In the genomic region with DNA sequence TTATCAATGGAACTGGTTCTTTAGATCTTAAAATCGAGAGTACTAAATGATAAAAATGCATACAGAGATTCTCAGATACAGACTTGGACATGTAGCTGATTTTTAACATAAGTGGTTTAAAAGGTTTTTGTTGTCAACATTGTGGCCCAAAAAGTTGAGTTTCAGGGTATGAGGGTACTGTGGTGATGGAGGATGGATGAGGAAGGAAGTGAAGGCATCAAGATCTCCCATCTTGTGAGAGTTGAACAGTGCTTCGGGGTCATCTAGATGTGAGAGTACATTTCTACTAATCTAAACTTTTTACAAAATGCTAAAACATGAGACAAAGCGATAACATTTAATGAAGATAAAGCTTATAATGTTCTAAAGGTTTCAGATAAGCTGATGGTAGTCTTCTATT, we compare ENCODE assay signal across 21 cellular contexts.
"Had no signal": no experiment of that assay in that cellular context is flagged by ENCODE, and none has a peak within 500 bp of the region (broad histone marks: within the 10 kb centered on the region; RNA-seq: fewer than 3 reads in every experiment).

No MANE protein-coding gene starts in this region.

- H3K4me3 Mint-ChIP-seq: activated T-helper 1 cell treated with anti-CD3 and anti-CD28 coated beads, Interleukin-12 subunit alpha, Interleukin-12 subunit beta, Interleukin-2, Interleukin-4 antibody, amounts not matched to agents 30 ng/mL and 10 ng/mL and 1 ng/mL, durations not matched to agents 14 hours and 24 hours and 36 hours; central memory CD8-positive, alpha-beta T cell; nephron; T-helper 1 cell treated with Interleukin-12 subunit alpha and Interleukin-12 subunit beta and Interleukin-4 antibody, amounts not matched to agents 30 μg/mL and 1 μg/mL, for 36 hours had no signal

- H3K27me3 Mint-ChIP-seq: central memory CD8-positive, alpha-beta T cell had no signal

- H3K9me3 Mint-ChIP-seq: nephron had no signal

- H3K9me3 ChIP-seq: testis, upper lobe of left lung had no signal

- H3K27ac ChIP-seq: brain microvascular endothelial cell, coronary artery, testis, upper lobe of left lung had no signal

- H3K4me3 ChIP-seq: coronary artery, testis, upper lobe of left lung had no signal

- H3K36me3 ChIP-seq: brain microvascular endothelial cell, upper lobe of left lung had no signal

- H3K27ac Mint-ChIP-seq: T-helper 1 cell treated with Interleukin-12 subunit alpha and Interleukin-12 subunit beta and Interleukin-4 antibody, amounts not matched to agents 30 μg/mL and 1 μg/mL, for 36 hours had no signal

- DNase-seq: activated CD4-positive, alpha-beta T cell treated with anti-CD3 and anti-CD28 coated beads, Interleukin-2, amount 50 U/mL, for 48 hours; activated CD4-positive, CD25-positive, alpha-beta regulatory T cell treated with anti-CD3 and anti-CD28 coated beads, Interleukin-2, amount 50 U/mL, for 72 hours; activated naive CD4-positive, alpha-beta T cell treated with Interleukin-2 at 50 U/mL for 16 hours; activated T-cell treated with anti-CD3 and anti-CD28 coated beads for 4 hours; aorta; brain microvascular endothelial cell; foreskin melanocyte; glutamatergic neuron; hippocampal formation; left cardiac atrium; nucleus accumbens; posterior cingulate gyrus; stimulated activated CD4-positive, alpha-beta T cell treated with anti-CD3 and anti-CD28 coated beads, Interleukin-12 subunit alpha, Interleukin-12 subunit beta, amount 100 ng/mL, for 4 hours; stimulated activated CD4-positive, alpha-beta T cell treated with anti-CD3 and anti-CD28 coated beads, Interleukin-1b, Interleukin-23, amount 100 ng/mL, for 48 hours; testis; upper lobe of left lung had no signal

- H3K27me3 ChIP-seq: brain microvascular endothelial cell, testis, upper lobe of left lung had no signal

- ATAC-seq: left cardiac atrium had no signal
